ENCODE assay signal across 8 cellular contexts in the genomic region with DNA sequence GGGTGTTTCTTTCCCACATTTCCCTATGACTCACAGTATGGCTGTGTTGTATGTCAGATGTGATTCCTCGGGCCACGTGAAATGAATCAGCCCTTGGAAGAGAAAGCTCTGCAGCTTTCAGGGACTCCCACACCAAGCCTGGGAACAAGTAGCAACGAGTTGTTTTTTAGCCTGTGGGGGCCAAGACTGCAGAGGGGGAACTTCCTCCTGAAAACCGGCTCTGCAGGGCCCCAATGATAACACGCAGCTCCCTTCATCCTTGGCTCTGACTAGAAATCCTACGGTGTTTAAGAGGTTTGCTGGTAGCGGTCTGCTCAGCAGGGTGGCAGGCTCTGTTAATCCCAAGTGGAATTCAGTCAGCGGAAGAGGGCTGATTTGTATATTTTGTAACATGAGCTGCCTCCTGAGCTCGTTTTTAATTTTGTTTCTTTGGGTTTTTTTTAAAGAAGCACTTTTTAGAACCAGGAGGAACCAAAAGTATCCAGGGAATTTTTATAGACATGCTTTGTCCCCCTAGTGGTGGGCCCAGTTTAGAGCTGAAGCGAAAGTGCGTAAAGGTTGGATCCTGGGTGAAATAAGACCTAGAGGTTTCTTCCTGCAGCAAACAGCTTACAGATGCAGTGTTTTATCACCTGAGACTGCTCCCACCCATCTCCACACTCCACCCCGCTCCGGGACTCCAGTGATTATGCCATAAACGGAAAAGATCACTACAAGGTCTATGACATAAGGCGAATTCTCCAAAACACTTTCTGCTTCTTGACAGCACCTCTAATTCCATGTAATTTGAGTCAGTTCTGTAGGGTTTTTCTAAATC. TPM values are rescaled to one million over a fixed set of nuclear protein-coding genes. Genes with fewer than 3 reads are reported as not detected.
DNase-seq lines count a peak whose midpoint lies in the region; TF ChIP-seq lines count a peak whose summit lies in the region.

No MANE protein-coding gene starts in this region.

- H3K4me1 ChIP-seq in HUES6 (ENCODE audit: control insufficient read depth, insufficient read depth, low read length) (peaks cover 26% of the 10 kb centered on the region), Karpas-422 (ENCODE audit: low read length) (no peaks in the 10 kb centered on the region)

- H3K4me1 Mint-ChIP-seq in osteocyte (ENCODE audit: unreplicated experiment): peaks cover 46% of the 10 kb centered on the region

- TF ChIP-seq CTCF in osteocyte (IDR thresholded peaks at IDR 0.05) (peak; percentile 88), GM13977 (IDR thresholded peaks at IDR 0.05; ENCODE audit: extremely low read depth, insufficient read depth, missing control alignments) (no peak)

- H3K27ac ChIP-seq in HUES6 (ENCODE audit: low read depth, low read length) (peak overlapping the region; percentile 8; the same call in 1 of the 2 replicates), Karpas-422 (ENCODE audit: low read length) (no peak overlapping the region)

- H3K9ac ChIP-seq in HUES6 (ENCODE audit: low read length) (peak overlapping the region; percentile 16), Karpas-422 (ENCODE audit: low read length) (no peak overlapping the region)

- H2AFZ ChIP-seq in Karpas-422 (ENCODE audit: low read length): no peak overlapping the region

- H3K4me2 ChIP-seq in Karpas-422 (ENCODE audit: low read depth, low read length, poor library complexity, severe bottlenecking): no peak overlapping the region

- H3K36me3 Mint-ChIP-seq in osteocyte (ENCODE audit: unreplicated experiment): no peaks in the 10 kb centered on the region

- H3K9me3 ChIP-seq in HUES6 (ENCODE audit: control insufficient read depth, insufficient read depth, low read depth, low read length) (no peaks in the 10 kb centered on the region), Karpas-422 (ENCODE audit: low read length) (no peaks in the 10 kb centered on the region)

- H3K27ac Mint-ChIP-seq in osteocyte (ENCODE audit: unreplicated experiment): peak overlapping the region; percentile 90

- peak overlapping the region; percentile 79 for H3K4me3 Mint-ChIP-seq in osteocyte (ENCODE audit: unreplicated experiment)

- H3K27me3 ChIP-seq in HUES6 (ENCODE audit: control insufficient read depth, insufficient read depth, low read length) (no peaks in the 10 kb centered on the region), Karpas-422 (ENCODE audit: low read length) (no peaks in the 10 kb centered on the region)

- DNase-seq in COLO668 (lab: John Stamatoyannopoulos, UW; ENCODE audit: unreplicated experiment) (peak; percentile 55), SW 1271 (lab: John Stamatoyannopoulos, UW) (peak; percentile 37 to 62), foreskin melanocyte (peak; percentile 83), osteocyte (ENCODE audit: extremely low spot score, unreplicated experiment) (peak; percentile 90), Karpas-422 (no peak), GM13977 (ENCODE audit: low spot score) (no peak), cerebellar nuclear complex (lab: John Stamatoyannopoulos, UW) (no peak)

- H3K36me3 ChIP-seq in HUES6 (ENCODE audit: control insufficient read depth, insufficient read depth, low read length) (no peaks in the 10 kb centered on the region; the same call in 1 of the 2 replicates), Karpas-422 (ENCODE audit: insufficient read depth, low read length) (no peaks in the 10 kb centered on the region)

- in situ Hi-C loops in GM13977 (cut with MboI; ENCODE audit: low pct_unique_long_range_greater_than_20kb, low sequenced_read_pairs, unreplicated experiment): no loop called here

- H3K9me2 ChIP-seq in Karpas-422 (replicated peaks; ENCODE audit: insufficient read depth, low read length): no peaks in the 10 kb centered on the region

- no peaks in the 10 kb centered on the region for H3K9me3 Mint-ChIP-seq in osteocyte (ENCODE audit: unreplicated experiment)

- H3K4me3 ChIP-seq in HUES6 (ENCODE audit: low read depth, low read length) (peak overlapping the region; percentile 23), Karpas-422 (ENCODE audit: low read length) (no peak overlapping the region)

- no peaks in the 10 kb centered on the region for H3K79me2 ChIP-seq in Karpas-422 (ENCODE audit: low read length)

- H4K20me1 ChIP-seq in Karpas-422 (ENCODE audit: insufficient read depth, low read depth, low read length): no peaks in the 10 kb centered on the region

- no peaks in the 10 kb centered on the region for H3K27me3 Mint-ChIP-seq in osteocyte (ENCODE audit: unreplicated experiment)

RNA-seq across cellular contexts. Expression of gene LAMC2, which starts 48.8 kb away (rescaled TPM):
- total RNA-seq in osteocyte: 3.5 and 3.6 TPM in 2 replicates
- total RNA-seq in Karpas-422 (2014; rRNA removed; shearing (Covaris generic); ENCODE audit: low replicate concordance): not detected in 2 replicates

Comparison
In these comparisons a context has a peak if more than half of its experiments do, and no peak if none do; other contexts are left out.
1. DNase-seq: peak in COLO668 (single experiment), SW 1271 (2 of 2), foreskin melanocyte (single experiment) and osteocyte (single experiment); none in Karpas-422 (single experiment), GM13977 (single experiment) and cerebellar nuclear complex (0 of 2).